Comparison of ENCODE assay signal across 25 cellular contexts in the genomic region with DNA sequence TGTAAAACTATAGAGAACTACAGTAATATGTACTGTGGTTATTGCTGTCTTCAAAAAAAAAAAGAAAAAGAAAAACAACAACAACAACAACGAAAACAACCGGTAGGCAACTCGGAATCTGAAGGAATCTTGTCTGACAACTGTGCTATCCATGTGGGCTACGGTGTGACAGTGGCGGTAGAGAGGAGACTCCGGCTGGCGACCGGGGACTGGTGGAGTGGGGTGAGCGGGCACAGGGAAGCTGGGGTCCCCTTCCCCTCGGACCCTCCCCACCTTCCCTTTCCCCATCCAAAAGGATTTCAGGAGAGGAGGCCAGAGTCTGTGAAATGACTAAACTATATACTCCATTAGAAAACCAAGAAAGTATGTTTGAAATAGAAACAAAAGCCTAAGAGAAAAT. TPM values are rescaled to one million over a fixed set of nuclear protein-coding genes. Genes with fewer than 3 reads are reported as not detected.
DNase-seq lines count a peak whose midpoint lies in the region; ATAC-seq and TF ChIP-seq lines count a peak whose summit lies in the region.
"Had no signal": no experiment of that assay in that cellular context is flagged by ENCODE, and none has a peak within 500 bp of the region (broad histone marks: within the 10 kb centered on the region; RNA-seq: fewer than 3 reads in every experiment).

No MANE protein-coding gene starts in this region.

- H3K4me1 ChIP-seq in stomach smooth muscle (ENCODE audit: control insufficient read depth, insufficient read depth, low read length) = peaks cover 4% of the 10 kb centered on the region
- H3K4me1 ChIP-seq in Peyer's patch = no peaks in the 10 kb centered on the region

- H3K9me3 Mint-ChIP-seq in endothelial cell (ENCODE audit: unreplicated experiment) = no peaks in the 10 kb centered on the region
- no peaks in the 10 kb centered on the region for H3K9me3 Mint-ChIP-seq in osteocyte (ENCODE audit: unreplicated experiment)
- H3K9me3 Mint-ChIP-seq in stimulated activated effector memory CD8-positive, alpha-beta T cell treated with anti-CD3 and anti-CD28 coated beads, Interleukin-12 subunit alpha, Interleukin-12 subunit beta, amount 100 ng/mL, for 72 hours = no peaks in the 10 kb centered on the region
- H3K9me3 Mint-ChIP-seq: CD4-positive, alpha-beta T cell had no signal

- no peak for ATAC-seq in GM18909 (IDR thresholded peaks at IDR 0.05; ENCODE audit: poor library complexity, unreplicated experiment)
- no peak for ATAC-seq in stimulated activated effector memory CD8-positive, alpha-beta T cell treated with anti-CD3 and anti-CD28 coated beads, Interleukin-12 subunit alpha, Interleukin-12 subunit beta, amount 100 ng/mL, for 72 hours
- ATAC-seq: GM12878, HepG2, PC-3 had no signal

- H3K4me3 Mint-ChIP-seq in endothelial cell (ENCODE audit: unreplicated experiment) = peak overlapping the region; percentile 15
- H3K4me3 Mint-ChIP-seq in osteocyte (ENCODE audit: unreplicated experiment) = no peak overlapping the region
- H3K4me3 Mint-ChIP-seq in stimulated activated effector memory CD8-positive, alpha-beta T cell treated with anti-CD3 and anti-CD28 coated beads, Interleukin-12 subunit alpha, Interleukin-12 subunit beta, amount 100 ng/mL, for 72 hours = no peak overlapping the region
- H3K4me3 Mint-ChIP-seq: CD4-positive, alpha-beta T cell had no signal

- no peak overlapping the region for H3K9ac ChIP-seq in stomach smooth muscle (ENCODE audit: low read length in 2 of 2)
- H3K9ac ChIP-seq: BLaER1 treated with 17β-estradiol and CSF1 and Interleukin-3, amounts not matched to agents 10 nM and 100 nM had no signal

- H3K9me3 ChIP-seq in stomach smooth muscle (ENCODE audit: control insufficient read depth in 2 of 2, low read length in 2 of 2) (no peaks in the 10 kb centered on the region), Peyer's patch (no peaks in the 10 kb centered on the region)
- H3K9me3 ChIP-seq: BLaER1 treated with 17β-estradiol and CSF1 and Interleukin-3, amounts not matched to agents 10 nM and 100 nM had no signal

- H3K4me3 ChIP-seq in H7 (ENCODE audit: insufficient read depth, low read depth, low read length) (no peak overlapping the region), stomach smooth muscle (ENCODE audit: low read length in 2 of 2) (no peak overlapping the region), Peyer's patch (no peak overlapping the region)
- H3K4me3 ChIP-seq: BLaER1 treated with 17β-estradiol and CSF1 and Interleukin-3, amounts not matched to agents 10 nM and 100 nM; GM12878 had no signal

- H3K27me3 Mint-ChIP-seq in endothelial cell (ENCODE audit: unreplicated experiment) (peaks cover 17% of the 10 kb centered on the region), osteocyte (ENCODE audit: unreplicated experiment) (no peaks in the 10 kb centered on the region)

- TF ChIP-seq POLR2A in Peyer's patch (IDR thresholded peaks at IDR 0.05) = no peak

- no peak for TF ChIP-seq CTCF in endothelial cell (IDR thresholded peaks at IDR 0.05; ENCODE audit: unreplicated experiment)
- no peak for TF ChIP-seq CTCF in osteocyte (IDR thresholded peaks at IDR 0.05)
- no peak for TF ChIP-seq CTCF in Peyer's patch (IDR thresholded peaks at IDR 0.05)

- peak; percentile 38 for DNase-seq in H7
- no peak for DNase-seq in endothelial cell (ENCODE audit: low spot score)
- DNase-seq in osteocyte (ENCODE audit: extremely low spot score, unreplicated experiment) = no peak
- no peak for DNase-seq in stimulated activated effector memory CD8-positive, alpha-beta T cell treated with anti-CD3 and anti-CD28 coated beads, Interleukin-12 subunit alpha, Interleukin-12 subunit beta, amount 100 ng/mL, for 72 hours (ENCODE audit: low spot score in 2 of 2)
- DNase-seq in Peyer's patch = no peak
- DNase-seq in activated T-cell treated with anti-CD3 and anti-CD28 coated beads, Interleukin-2, amount 50 U/mL, for 1 hour = no peak
- DNase-seq: AML-193; CD4-positive, alpha-beta T cell; GOT3; Kasumi-1; NCI-H1105; NCI-H146; NCI-H1930; NCI-H2107; NCI-H524; NCI-H748 treated with DMSO at 0.1 percent for 48 hours; NK-92 treated with Interleukin-12 subunit alpha and Interleukin-12 subunit beta, amount 100 ng/mL, for 24 hours; PC-3; RPMI8226; SHP77 had no signal

- H3K27ac Mint-ChIP-seq in endothelial cell (ENCODE audit: unreplicated experiment) (no peak overlapping the region), osteocyte (ENCODE audit: unreplicated experiment) (peak overlapping the region; percentile 77)
- no peak overlapping the region for H3K27ac Mint-ChIP-seq in stimulated activated effector memory CD8-positive, alpha-beta T cell treated with anti-CD3 and anti-CD28 coated beads, Interleukin-12 subunit alpha, Interleukin-12 subunit beta, amount 100 ng/mL, for 72 hours
- H3K27ac Mint-ChIP-seq: CD4-positive, alpha-beta T cell had no signal

- H3K4me1 Mint-ChIP-seq in endothelial cell (ENCODE audit: unreplicated experiment) (peaks cover 15% of the 10 kb centered on the region), osteocyte (ENCODE audit: unreplicated experiment) (no peaks in the 10 kb centered on the region)
- no peaks in the 10 kb centered on the region for H3K4me1 Mint-ChIP-seq in stimulated activated effector memory CD8-positive, alpha-beta T cell treated with anti-CD3 and anti-CD28 coated beads, Interleukin-12 subunit alpha, Interleukin-12 subunit beta, amount 100 ng/mL, for 72 hours

- H3K27ac ChIP-seq in stomach smooth muscle (ENCODE audit: low read length) (peak overlapping the region; percentile 41), Peyer's patch (no peak overlapping the region)
- H3K27ac ChIP-seq: BLaER1 treated with 17β-estradiol and CSF1 and Interleukin-3, amounts not matched to agents 10 nM and 100 nM had no signal

- H3K27me3 ChIP-seq in H7 (ENCODE audit: control insufficient read depth, insufficient read depth, low read length) (no peaks in the 10 kb centered on the region), stomach smooth muscle (ENCODE audit: control insufficient read depth in 1 of 2, insufficient read depth in 2 of 2, low read length in 2 of 2) (no peaks in the 10 kb centered on the region), Peyer's patch (no peaks in the 10 kb centered on the region)

- no peaks in the 10 kb centered on the region for H3K36me3 ChIP-seq in H7 (replicated peaks; ENCODE audit: control insufficient read depth, insufficient read depth, low read length)
- peaks cover 24 to 33% of the 10 kb centered on the region in 2 donors for H3K36me3 ChIP-seq in stomach smooth muscle (ENCODE audit: control insufficient read depth in 2 of 2, insufficient read depth in 2 of 2, low read length in 2 of 2)
- peaks cover 0 to 17% (median 0%) of the 10 kb centered on the region in 3 donors for H3K36me3 ChIP-seq in Peyer's patch
- H3K36me3 ChIP-seq: BLaER1 treated with 17β-estradiol and CSF1 and Interleukin-3, amounts not matched to agents 10 nM and 100 nM had no signal

- peaks cover 18% of the 10 kb centered on the region for H3K36me3 Mint-ChIP-seq in endothelial cell (ENCODE audit: low read depth, unreplicated experiment)
- H3K36me3 Mint-ChIP-seq in osteocyte (ENCODE audit: unreplicated experiment) = peaks cover 37% of the 10 kb centered on the region
- no peaks in the 10 kb centered on the region for H3K36me3 Mint-ChIP-seq in stimulated activated effector memory CD8-positive, alpha-beta T cell treated with anti-CD3 and anti-CD28 coated beads, Interleukin-12 subunit alpha, Interleukin-12 subunit beta, amount 100 ng/mL, for 72 hours

RNA-seq across cellular contexts. Expression of a gene that starts 22.9 kb away (rescaled TPM):
- total RNA-seq in H7 (2014; rRNA removed; shearing (Covaris generic)) = 2.9 and 10.2 TPM in 2 replicates
- total RNA-seq in endothelial cell (ENCODE audit: unreplicated experiment) (7.2 TPM), osteocyte (1,145 and 1,383 TPM in 2 replicates), Peyer's patch (100 to 1,000 TPM in 1 of 4 donors, 10 to 100 TPM in 3; 41.5 to 183 (median 75.0) TPM)
- total RNA-seq: CD4-positive, alpha-beta T cell; HepG2 had no signal

RNA-seq across cellular contexts. Expression of a gene that starts 39.2 kb away (rescaled TPM):
- total RNA-seq in H7 (2014; rRNA removed; shearing (Covaris generic)) = 848 and 859 TPM in 2 replicates
- total RNA-seq in endothelial cell (ENCODE audit: unreplicated experiment) (1,170 TPM), osteocyte (2,796 and 2,855 TPM in 2 replicates), Peyer's patch (10 to 100 TPM; 24.8 to 51.9 (median 44.6) TPM)
- total RNA-seq: CD4-positive, alpha-beta T cell had no signal

Comparison
In these comparisons a context has a peak if more than half of its experiments do, and no peak if none do; other contexts are left out.
1. RNA of a gene that starts 39.2 kb away (total RNA-seq): 2,796 to 2,855 TPM in osteocyte, 1,170 TPM in endothelial cell (single experiment) and 848 to 859 TPM in H7; 24.8 to 51.9 TPM in Peyer's patch; every median in the first group is over 10 times any median in the second.